In genomic region chr7:143407296-143408246, GRCh38 we compare ENCODE assay signal across 9 cellular contexts. TPM values are rescaled to one million over a fixed set of nuclear protein-coding genes. Genes with fewer than 3 reads are reported as not detected.
DNase-seq lines count a peak whose midpoint lies in the region; ATAC-seq, FAIRE-seq and TF ChIP-seq lines count a peak whose summit lies in the region.
"Had no signal": no experiment of that assay in that cellular context is flagged by ENCODE, and none has a peak within 500 bp of the region (broad histone marks: within the 10 kb centered on the region; RNA-seq: fewer than 3 reads in every experiment).

No MANE protein-coding gene starts in this region.

- 33 to 38% methylated on average over 13 of the region's 13 CpGs for WGBS in pancreas, 2 donors

- TF ChIP-seq CTCF in endothelial cell of umbilical vein (IDR thresholded peaks at IDR 0.05; ENCODE audit: extremely low read depth in 1 of 2, insufficient read depth in 1 of 2, low read depth in 1 of 2, low read length in 2 of 2): no peak
- no peak for TF ChIP-seq CTCF in pancreas (IDR thresholded peaks at IDR 0.05)

- BruUV-seq in endothelial cell of umbilical vein (replicated peaks; lab: Mats Ljungman, UMichigan): no TSS peak

- H3K27me3 ChIP-seq in H7 (ENCODE audit: control insufficient read depth, insufficient read depth, low read length): no peaks in the 10 kb centered on the region
- H3K27me3 ChIP-seq in endothelial cell of umbilical vein (ENCODE audit: control insufficient read depth in 2 of 2, insufficient read depth in 2 of 2, low read length in 2 of 2): no peaks in the 10 kb centered on the region
- H3K27me3 ChIP-seq in pancreas: no peaks in the 10 kb centered on the region

- H3K4me3 ChIP-seq in H7 (ENCODE audit: insufficient read depth, low read depth, low read length) (peak overlapping the region; percentile 82), endothelial cell of umbilical vein (replicated peaks in 1 of 3; ENCODE audit: insufficient read depth in 1 of 3, low read depth in 1 of 3, low read length in 3 of 3) (no peak overlapping the region), pancreas (peak overlapping the region; percentile 55 to 81 (median 63))

- peaks cover 14% of the 10 kb centered on the region for H3K4me1 ChIP-seq in endothelial cell of umbilical vein (ENCODE audit: control insufficient read depth, extremely low read depth, insufficient read depth, low read length)
- peaks cover 0 to 11% (median 7%) of the 10 kb centered on the region in 3 donors for H3K4me1 ChIP-seq in pancreas

- in situ Hi-C loops in ACHN (cut with HindIII; ENCODE audit: low pct_ligation_motif_present, low pct_unique_long_range_greater_than_20kb, low sequenced_read_pairs): no loop called here

- H3K79me2 ChIP-seq in endothelial cell of umbilical vein (ENCODE audit: control insufficient read depth, insufficient read depth, low read length): no peaks in the 10 kb centered on the region

- dilution Hi-C loops in endothelial cell of umbilical vein (cut with MboI; ENCODE audit: extremely low pct_ligation_motif_present, low sequenced_read_pairs): no loop called here

- peaks cover 7% of the 10 kb centered on the region for H3K36me3 ChIP-seq in H7 (replicated peaks; ENCODE audit: control insufficient read depth, insufficient read depth, low read length)
- no peaks in the 10 kb centered on the region for H3K36me3 ChIP-seq in endothelial cell of umbilical vein (ENCODE audit: control insufficient read depth in 2 of 2, extremely low read depth in 1 of 2, insufficient read depth in 2 of 2, low read length in 2 of 2)
- no peaks in the 10 kb centered on the region for H3K36me3 ChIP-seq in pancreas

- DNase-seq in H7 (peak; percentile 61), T-helper 1 cell (peak in 4 of 5 donors; percentile 38 to 44 (median 44)), endothelial cell of umbilical vein (ENCODE audit: low read depth, low spot score) (no peak), pancreas (peak in 1 of 6 donors; percentile 63), ACHN (no peak), midbrain (lab: John Stamatoyannopoulos, UW) (no peak), NCI-H1092 (lab: John Stamatoyannopoulos, UW) (no peak), NCI-H1105 treated with DMSO at 0.1 percent for 48 hours (lab: John Stamatoyannopoulos, UW) (no peak)

- intact Hi-C loops in endothelial cell of umbilical vein (cut with micrococcal nuclease): no loop called here
- intact Hi-C loops in pancreas (cut with DNase I): no loop called here

- H3K9me3 ChIP-seq in endothelial cell of umbilical vein (replicated peaks; ENCODE audit: control insufficient read depth, insufficient read depth, low read length): no peaks in the 10 kb centered on the region
- no peaks in the 10 kb centered on the region for H3K9me3 ChIP-seq in pancreas

- H3K27ac ChIP-seq in endothelial cell of umbilical vein (ENCODE audit: insufficient read depth, low read depth, low read length) (no peak overlapping the region), pancreas (no peak overlapping the region)

- FAIRE-seq in endothelial cell of umbilical vein (lab: Jason Lieb, UNC) (no peak), pancreas (lab: Jason Lieb, UNC) (no peak)
- FAIRE-seq: GM18507 had no signal

- H3K9me1 ChIP-seq in endothelial cell of umbilical vein (replicated peaks; ENCODE audit: control insufficient read depth, extremely low read depth, insufficient read depth, low read length): no peaks in the 10 kb centered on the region

- H3K4me2 ChIP-seq in endothelial cell of umbilical vein (ENCODE audit: insufficient read depth, low read length): no peak overlapping the region

- no peak for TF ChIP-seq POLR2A in endothelial cell of umbilical vein (IDR thresholded peaks at IDR 0.05; ENCODE audit: low read depth, low read length)

- peak; percentile 11 to 34 (median 24) for ATAC-seq in pancreas

- H3K9ac ChIP-seq in endothelial cell of umbilical vein (replicated peaks; ENCODE audit: extremely low read depth, insufficient read depth, low read length): no peak overlapping the region

- POLR2A ChIA-PET in endothelial cell of umbilical vein (lab: Charles Lee): interaction anchor here (1.1 kb wide), 1 partner anchor 13 kb away, joined by 3 read pairs; no protein-coding TSS in a partner anchor

- H4K20me1 ChIP-seq in endothelial cell of umbilical vein (replicated peaks; ENCODE audit: control insufficient read depth, extremely low read depth, insufficient read depth, low read length): no peaks in the 10 kb centered on the region

- H2AFZ ChIP-seq in endothelial cell of umbilical vein (ENCODE audit: low read depth, low read length): no peak overlapping the region

- CTCF ChIA-PET in endothelial cell of umbilical vein (lab: Charles Lee): interaction anchor here (0.8 to 4.7 kb wide), 12 partner anchors 9 to 720 kb away, joined by 3 to 52 read pairs (median 5); no protein-coding TSS in a partner anchor

TF ChIP-seq in endothelial cell of umbilical vein, 7 proteins besides CTCF, POLR2A, EP300 and RAD21:
- TF ChIP-seq JUN (IDR thresholded peaks at IDR 0.05; ENCODE audit: borderline replicate concordance, insufficient read depth, insufficient read length, low read depth) (no peak), FOS (IDR thresholded peaks at IDR 0.05; ENCODE audit: borderline replicate concordance, insufficient read depth, low read length) (peak; percentile 22), EZH2 (IDR thresholded peaks at IDR 0.05; ENCODE audit: borderline replicate concordance, low read depth, low read length, severe bottlenecking) (no peak), MYC (IDR thresholded peaks at IDR 0.05; ENCODE audit: low read depth, low read length) (no peak), POLR2AphosphoS5 (IDR thresholded peaks at IDR 0.05; ENCODE audit: insufficient read depth, low read depth, low read length) (no peak), GATA2 (IDR thresholded peaks at IDR 0.05; ENCODE audit: insufficient read depth, insufficient read length, low read depth, low read length) (no peak)

RNA-seq across cellular contexts. Expression of gene EPHA1, which starts 1.1 kb away (rescaled TPM):
- total RNA-seq in H7 (2014; rRNA removed; shearing (Covaris generic)): 176 and 189 TPM in 2 replicates
- total RNA-seq in endothelial cell of umbilical vein: not detected in 2 replicates
- 0.06 and 0.07 TPM in 2 replicates for polyA plus RNA-seq in endothelial cell of umbilical vein
- polyA plus RNA-seq in endothelial cell of umbilical vein (2011; cell fraction: cytosol; rRNA removed): 0.01 TPM in 1 of 2 replicates, not detected in the other
- polyA plus RNA-seq in endothelial cell of umbilical vein (2011; cell fraction: nucleus; rRNA removed): 0.03 and 0.50 TPM in 2 replicates
- polyA plus RNA-seq in endothelial cell of umbilical vein (2012): 4.1 and 5.5 TPM in 2 replicates
- not detected in 2 replicates for polyA minus RNA-seq in endothelial cell of umbilical vein
- not detected for polyA minus RNA-seq in endothelial cell of umbilical vein (2011; cell fraction: cytosol; rRNA and poly(A)+ RNA removed)
- not detected in 2 replicates for polyA minus RNA-seq in endothelial cell of umbilical vein (2011; cell fraction: nucleus; rRNA and poly(A)+ RNA removed)
- total RNA-seq in pancreas: 1 to 10 TPM; 5.3 to 9.0 (median 7.3) TPM
- polyA plus RNA-seq in pancreas: 10 to 100 TPM; 11.1 to 14.2 TPM

RNA-seq across cellular contexts. Expression of gene ZYX, which starts 26.4 kb away (rescaled TPM):
- total RNA-seq in H7 (2014; rRNA removed; shearing (Covaris generic)): 84.6 and 97.1 TPM in 2 replicates
- total RNA-seq in endothelial cell of umbilical vein (533 and 545 TPM in 2 replicates), pancreas (10 to 100 TPM; 29.1 to 73.8 (median 38.4) TPM)
- polyA plus RNA-seq in endothelial cell of umbilical vein (196 TPM in 2 replicates), pancreas (10 to 100 TPM; 57.6 to 63.1 TPM)
- polyA plus RNA-seq in endothelial cell of umbilical vein (2011; cell fraction: cytosol; rRNA removed): 195 and 222 TPM in 2 replicates
- polyA plus RNA-seq in endothelial cell of umbilical vein (2011; cell fraction: nucleus; rRNA removed): 305 and 333 TPM in 2 replicates
- polyA plus RNA-seq in endothelial cell of umbilical vein (2012): 533 and 564 TPM in 2 replicates
- polyA minus RNA-seq in endothelial cell of umbilical vein: 116 and 124 TPM in 2 replicates
- 57.7 TPM for polyA minus RNA-seq in endothelial cell of umbilical vein (2011; cell fraction: cytosol; rRNA and poly(A)+ RNA removed)
- 105 and 154 TPM in 2 replicates for polyA minus RNA-seq in endothelial cell of umbilical vein (2011; cell fraction: nucleus; rRNA and poly(A)+ RNA removed)

RNA-seq across cellular contexts. Expression of gene TAS2R60, which starts 35.7 kb away (rescaled TPM):
- total RNA-seq in H7 (2014; rRNA removed; shearing (Covaris generic)): not detected in 2 replicates
- not detected in 2 replicates for total RNA-seq in endothelial cell of umbilical vein
- polyA plus RNA-seq in endothelial cell of umbilical vein: not detected in 2 replicates
- not detected in 2 replicates for polyA plus RNA-seq in endothelial cell of umbilical vein (2011; cell fraction: cytosol; rRNA removed)
- polyA plus RNA-seq in endothelial cell of umbilical vein (2011; cell fraction: nucleus; rRNA removed): not detected in 2 replicates
- not detected in 2 replicates for polyA plus RNA-seq in endothelial cell of umbilical vein (2012)
- polyA minus RNA-seq in endothelial cell of umbilical vein: not detected in 2 replicates
- polyA minus RNA-seq in endothelial cell of umbilical vein (2011; cell fraction: cytosol; rRNA and poly(A)+ RNA removed): not detected
- polyA minus RNA-seq in endothelial cell of umbilical vein (2011; cell fraction: nucleus; rRNA and poly(A)+ RNA removed): 0.48 TPM in 1 of 2 replicates, not detected in the other
- not detected for total RNA-seq in pancreas
- not detected for polyA plus RNA-seq in pancreas

RNA-seq across cellular contexts. Expression of gene FAM131B, which starts 45.1 kb away (rescaled TPM):
- 11.9 and 16.9 TPM in 2 replicates for total RNA-seq in H7 (2014; rRNA removed; shearing (Covaris generic))
- total RNA-seq in endothelial cell of umbilical vein: 1.4 and 1.6 TPM in 2 replicates
- polyA plus RNA-seq in endothelial cell of umbilical vein: 1.6 and 1.8 TPM in 2 replicates
- 1.7 TPM in 2 replicates for polyA plus RNA-seq in endothelial cell of umbilical vein (2011; cell fraction: cytosol; rRNA removed)
- 1.8 and 2.2 TPM in 2 replicates for polyA plus RNA-seq in endothelial cell of umbilical vein (2011; cell fraction: nucleus; rRNA removed)
- 1.6 and 2.2 TPM in 2 replicates for polyA plus RNA-seq in endothelial cell of umbilical vein (2012)
- 4.4 and 5.9 TPM in 2 replicates for polyA minus RNA-seq in endothelial cell of umbilical vein
- not detected for polyA minus RNA-seq in endothelial cell of umbilical vein (2011; cell fraction: cytosol; rRNA and poly(A)+ RNA removed)
- polyA minus RNA-seq in endothelial cell of umbilical vein (2011; cell fraction: nucleus; rRNA and poly(A)+ RNA removed): 0.77 and 0.82 TPM in 2 replicates
- under 1 TPM; 0.05 to 0.25 (median 0.15) TPM for total RNA-seq in pancreas
- under 1 TPM; 0.08 to 0.09 TPM for polyA plus RNA-seq in pancreas

Comparison
In these comparisons a context has a peak if more than half of its experiments do, and no peak if none do; other contexts are left out.
1. DNase-seq: peak in H7 (single experiment) and T-helper 1 cell (4 of 5); none in endothelial cell of umbilical vein (single experiment), ACHN (single experiment), midbrain (single experiment), NCI-H1092 (single experiment) and NCI-H1105 treated with DMSO at 0.1 percent for 48 hours (single experiment).
2. H3K4me3 ChIP-seq: peak in H7 (single experiment) and pancreas (4 of 4); none in endothelial cell of umbilical vein (0 of 3).
3. RNA of gene EPHA1, which starts 1.1 kb away (total RNA-seq): 176 to 189 TPM in H7; 5.3 to 9.0 TPM in pancreas and not detected in endothelial cell of umbilical vein; every median in the first group is over 10 times any median in the second.